1 cellular context compared by ENCODE assay signal in genomic region chr16:6343157-6343556, GRCh38.
TF ChIP-seq lines count a peak whose summit lies in the region.

No MANE protein-coding gene starts in this region.

TF ChIP-seq in neural cell, 6 proteins besides CTCF, POLR2A, EP300 and RAD21 (continued from another document):
- no peak for TF ChIP-seq REST (IDR thresholded peaks at IDR 0.05; ENCODE audit: borderline replicate concordance)
- TF ChIP-seq SMC3 (conservative IDR thresholded peaks at IDR 0.05; ENCODE audit: poor library complexity) = no peak
- TF ChIP-seq MXI1 (conservative IDR thresholded peaks at IDR 0.05; ENCODE audit: poor library complexity, severe bottlenecking) = no peak
- no peak for TF ChIP-seq TAF1 (IDR thresholded peaks at IDR 0.05; ENCODE audit: low read depth)
- no peak for TF ChIP-seq POLR2AphosphoS5 (IDR thresholded peaks at IDR 0.05)
